ENCODE assay signal across 1 cellular context in genomic region chr1:50517488-50517887, GRCh38.
A peak's percentile ranks its signal among the peaks of the same experiment; 100 is the strongest.
TF ChIP-seq lines count a peak whose summit lies in the region.

No MANE protein-coding gene starts in this region.

TF ChIP-seq in K562, 482 proteins besides CTCF, POLR2A, EP300 and RAD21 (continued from another document):
- TF ChIP-seq RERE (CRISPR knock-in tag; IDR thresholded peaks at IDR 0.05; ENCODE audit: borderline replicate concordance) (no peak), SETDB1 (IDR thresholded peaks at IDR 0.05; ENCODE audit: low read length) (no peak), ZNF217 (CRISPR knock-in tag; IDR thresholded peaks at IDR 0.05) (no peak), NFRKB (IDR thresholded peaks at IDR 0.05; ENCODE audit: low read depth) (no peak), PKNOX1 (IDR thresholded peaks at IDR 0.05) (peak; percentile 42), ZNF316 (IDR thresholded peaks at IDR 0.05) (no peak), CEBPG (CRISPR knock-in tag; IDR thresholded peaks at IDR 0.05) (no peak), CEBPG (tag; conservative IDR thresholded peaks at IDR 0.05 in 1 of 2, IDR thresholded peaks at IDR 0.05 in 1 of 2) (peak; percentile 85 to 86)
